Comparison of ENCODE assay signal across 8 cellular contexts in genomic region chr10:103451871-103452713, GRCh38.
A peak's percentile ranks its signal among the peaks of the same experiment; 100 is the strongest.
DNase-seq lines count a peak whose midpoint lies in the region; ATAC-seq and TF ChIP-seq lines count a peak whose summit lies in the region.

Gene CALHM2, minus strand, starts transcription at chr10:103452370. Its CDS starts 2,429 bp downstream, at chr10:103449941.

- H3K36me3 ChIP-seq in mucosa of rectum (ENCODE audit: control insufficient read depth in 2 of 2, insufficient read depth in 2 of 2, low read length in 2 of 2), result peaks cover 12 to 15% of the 10 kb centered on the region in 2 donors

- peak within 1 kb of the TSS; percentile 61 to 70 for H3K9ac ChIP-seq in mucosa of rectum (ENCODE audit: low read depth in 1 of 2, low read length in 2 of 2)

- peak within 1 kb of the TSS; percentile 68 for H3K4me3 ChIP-seq in GM12875 (ENCODE audit: low read depth, low read length)
- H3K4me3 ChIP-seq in mucosa of rectum (ENCODE audit: low read length in 2 of 2), result peak within 1 kb of the TSS; percentile 66 to 80

- DNase-seq in NCI-H69 (lab: John Stamatoyannopoulos, UW) (peak; percentile 77), activated T-cell treated with anti-CD3 and anti-CD28 coated beads for 1 hour (ENCODE audit: low read depth) (peak; percentile 56), epidermal melanocyte (ENCODE audit: insufficient read length, low spot score) (peak; percentile 95), NCI-H446 treated with DMSO at 0.1 percent for 48 hours (lab: John Stamatoyannopoulos, UW) (no peak)
- peak; percentile 26 for DNase-seq in stimulated activated CD8-positive, alpha-beta memory T cell treated with anti-CD3 and anti-CD28 coated beads, Interleukin-7, amount 100 ng/mL, for 24 hours (ENCODE audit: low read depth)

- peaks cover 17 to 28% of the 10 kb centered on the region in 2 donors for H3K4me1 ChIP-seq in mucosa of rectum (ENCODE audit: control insufficient read depth in 2 of 2, insufficient read depth in 2 of 2, low read length in 2 of 2)

- no peak for TF ChIP-seq CTCF in GM12875 (IDR thresholded peaks at IDR 0.05; ENCODE audit: borderline replicate concordance, insufficient read depth, low read depth, low read length)

- peaks cover 0 to 3% of the 10 kb centered on the region in 2 donors for H3K27me3 ChIP-seq in mucosa of rectum (ENCODE audit: control insufficient read depth in 2 of 2, insufficient read depth in 2 of 2, low read length in 2 of 2)

- ATAC-seq in HG02642 (IDR thresholded peaks at IDR 0.05; ENCODE audit: poor library complexity, unreplicated experiment), result peak; percentile 67

- H3K27ac ChIP-seq in mucosa of rectum (ENCODE audit: low read depth in 2 of 2, low read length in 2 of 2), result peak within 1 kb of the TSS; percentile 82

- no peaks in the 10 kb centered on the region for H3K9me3 ChIP-seq in mucosa of rectum (ENCODE audit: control insufficient read depth in 2 of 2, low read length in 2 of 2)
